ENCODE assay signal across 15 cellular contexts in genomic region chr4:123953556-123953955, GRCh38.
"Had no signal": no experiment of that assay in that cellular context is flagged by ENCODE, and none has a peak within 500 bp of the region (broad histone marks: within the 10 kb centered on the region; RNA-seq: fewer than 3 reads in every experiment).

No MANE protein-coding gene starts in this region.

- H3K4me3 ChIP-seq: coronary artery, prostate gland, transverse colon had no signal

- H3K9me3 ChIP-seq: prostate gland, transverse colon had no signal

- H3K27me3 ChIP-seq: transverse colon had no signal

- H3K27ac ChIP-seq: coronary artery, prostate gland, transverse colon had no signal

- ATAC-seq: activated CD8-positive, alpha-beta T cell treated with anti-CD3 and anti-CD28 coated beads, Interleukin-2, amount 10 ng/mL, durations not matched to agents 7 days and 5 days; activated T-cell treated with anti-CD3 and anti-CD28 coated beads, Interleukin-2, amount 50 U/mL, for 72 hours; right cardiac atrium; stimulated activated naive CD8-positive, alpha-beta T cell treated with anti-CD3 and anti-CD28 coated beads, Interleukin-15, Interleukin-2, amounts not matched to agents 100 U/mL and 50 U/mL, for 24 hours; T-helper 17 cell had no signal

- H3K36me3 ChIP-seq: prostate gland, transverse colon had no signal

- H3K4me1 ChIP-seq: prostate gland, transverse colon had no signal

- DNase-seq: activated CD4-positive, alpha-beta T cell treated with anti-CD3 and anti-CD28 coated beads for 4 hours; activated CD8-positive, alpha-beta memory T cell treated with anti-CD3 and anti-CD28 coated beads, Interleukin-2, amount 50 U/mL, for 4 hours; activated CD8-positive, alpha-beta T cell treated with anti-CD3 and anti-CD28 coated beads, Interleukin-2, amount 10 ng/mL, durations not matched to agents 7 days and 5 days; activated gamma-delta T cell; activated naive CD8-positive, alpha-beta T cell treated with anti-CD3 and anti-CD28 coated beads for 36 hours; activated T-cell treated with anti-CD3 and anti-CD28 coated beads, Interleukin-2, amount 50 U/mL, for 72 hours; amygdala; central memory CD4-positive, alpha-beta T cell; head of caudate nucleus; right cardiac atrium; stimulated activated naive CD8-positive, alpha-beta T cell treated with anti-CD3 and anti-CD28 coated beads, Interleukin-15, Interleukin-2, amounts not matched to agents 100 U/mL and 50 U/mL, for 24 hours; T-helper 17 cell; transverse colon had no signal
